Comparison of ENCODE assay signal across 1 cellular context in genomic region chr19:10872551-10873107, GRCh38.
A peak's percentile ranks its signal among the peaks of the same experiment; 100 is the strongest.
TF ChIP-seq lines count a peak whose summit lies in the region.

No MANE protein-coding gene starts in this region.

TF ChIP-seq in GM12878, 131 proteins besides CTCF, POLR2A, EP300 and RAD21:
- TF ChIP-seq EGR1 (IDR thresholded peaks at IDR 0.05; ENCODE audit: borderline replicate concordance in 1 of 2, low read depth in 2 of 2, low read length in 2 of 2) = peak in 1 of 2 experiments; percentile 6; a peak in 1 of 3 replicates
- peak; percentile 6 for TF ChIP-seq MYC (IDR thresholded peaks at IDR 0.05; ENCODE audit: insufficient read depth, insufficient read length, insufficient replicate concordance, low read length, severe bottlenecking)
- TF ChIP-seq SMARCA5 (IDR thresholded peaks at IDR 0.05) = 0 out of 2 replicates have a peak, but pooled peaks have one; percentile 5
- TF ChIP-seq ZNF274 (IDR thresholded peaks at IDR 0.05; ENCODE audit: insufficient read depth, insufficient read length) = no peak
- TF ChIP-seq MEF2B (IDR thresholded peaks at IDR 0.05; ENCODE audit: partially characterized antibody, poor library complexity, severe bottlenecking) = peak; percentile 53
- TF ChIP-seq BACH1 (IDR thresholded peaks at IDR 0.05; ENCODE audit: borderline replicate concordance) = no peak
- TF ChIP-seq MLLT1 (IDR thresholded peaks at IDR 0.05) = no peak
- no peak for TF ChIP-seq ATF2 (IDR thresholded peaks at IDR 0.05; ENCODE audit: low read length)
- TF ChIP-seq LARP7 (IDR thresholded peaks at IDR 0.05) = no peak
- no peak for TF ChIP-seq E4F1 (IDR thresholded peaks at IDR 0.05; ENCODE audit: borderline replicate concordance, partially characterized antibody)
- 0 out of 2 replicates have a peak, but pooled peaks have one; percentile 34 for TF ChIP-seq PML (IDR thresholded peaks at IDR 0.05; ENCODE audit: low read length)
- no peak for TF ChIP-seq ZBTB4 (CRISPR knock-in tag; IDR thresholded peaks at IDR 0.05)
- TF ChIP-seq RB1 (IDR thresholded peaks at IDR 0.05; ENCODE audit: borderline replicate concordance) = peak; percentile 24; the same call in 1 of the 2 replicates
- peak; percentile 20; the same call in 1 of the 2 replicates for TF ChIP-seq NBN (IDR thresholded peaks at IDR 0.05)
- TF ChIP-seq YY1 (IDR thresholded peaks at IDR 0.05; ENCODE audit: low read depth, low read length) = peak; percentile 25; the same call in 1 of the 2 replicates
- no peak for TF ChIP-seq FOXK2 (IDR thresholded peaks at IDR 0.05)
